22 cellular contexts compared by ENCODE assay signal in the genomic region with DNA sequence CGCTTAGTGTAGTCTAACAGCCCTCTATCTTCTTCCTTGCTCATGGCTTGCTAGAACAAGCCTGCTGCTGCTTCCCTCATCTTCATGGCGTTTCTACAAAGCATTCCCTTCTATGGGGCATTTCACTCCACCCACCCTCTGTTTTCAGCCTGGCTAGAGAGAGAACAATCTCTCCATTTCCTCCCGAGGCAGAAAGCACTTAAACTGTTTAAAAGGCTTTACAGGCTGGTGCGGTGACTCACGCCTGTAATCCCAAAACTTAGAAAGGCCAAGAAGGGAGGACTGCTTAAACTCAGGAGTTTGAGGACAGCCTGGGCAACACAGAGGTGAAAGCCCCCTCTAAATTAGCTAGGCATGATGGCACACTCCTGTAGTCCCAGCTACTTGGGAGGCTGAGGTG. TPM values are rescaled to one million over a fixed set of nuclear protein-coding genes. Genes with fewer than 3 reads are reported as not detected.
DNase-seq lines count a peak whose midpoint lies in the region; TF ChIP-seq lines count a peak whose summit lies in the region.
"Had no signal": no experiment of that assay in that cellular context is flagged by ENCODE, and none has a peak within 500 bp of the region (broad histone marks: within the 10 kb centered on the region; RNA-seq: fewer than 3 reads in every experiment).

No MANE protein-coding gene starts in this region.

- H3K4me3 ChIP-seq in NT2/D1 (ENCODE audit: insufficient read length, low read depth) (no peak overlapping the region), epithelial cell of esophagus (ENCODE audit: low read length) (no peak overlapping the region), mesodermal cell (ENCODE audit: extremely low read depth, insufficient read depth, low read length, poor library complexity, severe bottlenecking) (no peak overlapping the region), stomach (no peak overlapping the region)
- H3K4me3 ChIP-seq: SJSA1 had no signal

- H3K27me3 ChIP-seq in NT2/D1 (ENCODE audit: insufficient read depth, insufficient read length) (no peaks in the 10 kb centered on the region), stomach (no peaks in the 10 kb centered on the region)
- H3K27me3 ChIP-seq: SJSA1 had no signal

- TF ChIP-seq CTCF in epithelial cell of esophagus (IDR thresholded peaks at IDR 0.05; ENCODE audit: insufficient read depth, low read depth, low read length, missing control alignments) (no peak), stomach (IDR thresholded peaks at IDR 0.05) (no peak)

- H3K9ac ChIP-seq in NT2/D1 (ENCODE audit: insufficient read length, low read depth), result no peak overlapping the region

- peak; percentile 13 for DNase-seq in activated CD8-positive, alpha-beta memory T cell treated with anti-CD3 and anti-CD28 coated beads, Interleukin-2, amount 50 U/mL, for 48 hours
- DNase-seq in activated CD8-positive, alpha-beta memory T cell treated with anti-CD3 and anti-CD28 coated beads for 24 hours, result no peak
- DNase-seq in NT2/D1 (ENCODE audit: low read depth, low spot score) (peak; percentile 35), epithelial cell of esophagus (ENCODE audit: low read depth) (peak; percentile 30), Kasumi-1 (lab: John Stamatoyannopoulos, UW) (no peak), NCI-H1092 treated with DMSO at 0.1 percent for 48 hours (lab: John Stamatoyannopoulos, UW) (no peak), stomach (no peak)
- DNase-seq: 8988T; AML-193; CD8-positive, alpha-beta memory T cell; DMS53; EL; HFFc6; KBM-7; NCI-H1105 treated with DMSO at 0.1 percent for 48 hours; NCI-H2029 treated with DMSO at 0.1 percent for 48 hours; NCI-H345; NCI-H524; NCI-H82 had no signal

- 84 to 87% methylated on average over 4 to 5 of the region's 5 CpGs for WGBS in mesodermal cell (ENCODE audit: insufficient coverage in 2 of 2), 2 experiments
- WGBS in stomach, 5 donors, result 79 to 93% (median 87%) methylated on average over 4 to 5 of the region's 5 CpGs

- TF ChIP-seq POLR2A in stomach (IDR thresholded peaks at IDR 0.05), result no peak

- H3K36me3 ChIP-seq in NT2/D1 (ENCODE audit: insufficient read depth, insufficient read length, low read length), result peaks cover 91% of the 10 kb centered on the region
- peaks cover 74% of the 10 kb centered on the region for H3K36me3 ChIP-seq in mesodermal cell (ENCODE audit: control insufficient read depth, insufficient read depth, low read length)
- peaks cover 0 to 25% (median 0%) of the 10 kb centered on the region in 4 donors for H3K36me3 ChIP-seq in stomach

- H3K27ac ChIP-seq in mesodermal cell (ENCODE audit: low read depth, low read length, severe bottlenecking) (peak overlapping the region; percentile 80), stomach (no peak overlapping the region)
- H3K27ac ChIP-seq: C4-2B, SJSA1 had no signal

- H3K4me1 ChIP-seq in NT2/D1 (ENCODE audit: insufficient read depth, insufficient read length) (peaks cover 7% of the 10 kb centered on the region), mesodermal cell (ENCODE audit: control insufficient read depth, insufficient read depth, low read length, poor library complexity, severe bottlenecking) (peaks cover 28% of the 10 kb centered on the region), stomach (no peaks in the 10 kb centered on the region)
- H3K4me1 ChIP-seq: SJSA1 had no signal

- TF ChIP-seq EP300 in stomach (IDR thresholded peaks at IDR 0.05), result no peak

- no peaks in the 10 kb centered on the region for H3K9me3 ChIP-seq in NT2/D1 (ENCODE audit: insufficient read depth, low read length)
- no peaks in the 10 kb centered on the region for H3K9me3 ChIP-seq in mesodermal cell (ENCODE audit: control insufficient read depth, low read length)
- H3K9me3 ChIP-seq in stomach, result no peaks in the 10 kb centered on the region
- H3K9me3 ChIP-seq: SJSA1 had no signal

- intact Hi-C loops in stomach (cut with DNase I; ENCODE audit: low total_unique reads), result no loop called here

RNA-seq across cellular contexts. Expression of a gene that starts 17.8 kb away (rescaled TPM):
- 13.9 TPM for polyA plus RNA-seq in mesodermal cell (2013, experiment 1 of 2)
- polyA plus RNA-seq in mesodermal cell (2013, experiment 2 of 2), result 14.1 TPM
- 10 to 100 TPM in 2 of 5 donors, 1 to 10 TPM in 3; 1.4 to 19.4 (median 2.2) TPM for total RNA-seq in stomach
- 1 to 10 TPM; 1.1 to 1.7 (median 1.6) TPM for polyA plus RNA-seq in stomach

RNA-seq across cellular contexts. Expression of a gene that starts 17.9 kb away (rescaled TPM):
- 37.3 TPM for polyA plus RNA-seq in mesodermal cell (2013, experiment 1 of 2)
- polyA plus RNA-seq in mesodermal cell (2013, experiment 2 of 2), result 35.3 TPM
- 10 to 100 TPM in 3 of 5 donors, 1 to 10 TPM in 2; 7.6 to 21.7 (median 11.6) TPM for total RNA-seq in stomach
- polyA plus RNA-seq in stomach, result 10 to 100 TPM; 12.8 to 21.1 (median 15.1) TPM

RNA-seq across cellular contexts. Expression of a gene that starts 20.5 kb away (rescaled TPM):
- 15.2 TPM for polyA plus RNA-seq in mesodermal cell (2013, experiment 1 of 2)
- polyA plus RNA-seq in mesodermal cell (2013, experiment 2 of 2), result 14.3 TPM
- total RNA-seq in stomach, result 10 to 100 TPM; 27.0 to 81.0 (median 31.5) TPM
- 10 to 100 TPM; 11.6 to 15.6 (median 15.1) TPM for polyA plus RNA-seq in stomach

Comparison
In these comparisons a context has a peak if more than half of its experiments do, and no peak if none do; other contexts are left out.
1. DNase-seq: peak in activated CD8-positive, alpha-beta memory T cell treated with anti-CD3 and anti-CD28 coated beads, Interleukin-2, amount 50 U/mL, for 48 hours (single experiment), NT2/D1 (single experiment) and epithelial cell of esophagus (single experiment); none in activated CD8-positive, alpha-beta memory T cell treated with anti-CD3 and anti-CD28 coated beads for 24 hours (single experiment), Kasumi-1 (0 of 2), NCI-H1092 treated with DMSO at 0.1 percent for 48 hours (single experiment) and stomach (single experiment).